8 cellular contexts compared by ENCODE assay signal in genomic region chr22:37747715-37748100, GRCh38. TPM values are rescaled to one million over a fixed set of nuclear protein-coding genes. Genes with fewer than 3 reads are reported as not detected.
A peak's percentile ranks its signal among the peaks of the same experiment; 100 is the strongest.
DNase-seq lines count a peak whose midpoint lies in the region; ATAC-seq and TF ChIP-seq lines count a peak whose summit lies in the region.

No MANE protein-coding gene starts in this region.

- DNase-seq in right atrium auricular region (ENCODE audit: low spot score) (no peak), left cardiac atrium (no peak), MCF 10A (ENCODE audit: unreplicated experiment) (no peak), uterus (no peak), NCI-H2081 (lab: John Stamatoyannopoulos, UW) (no peak), GM10248 (ENCODE audit: extremely low spot score) (no peak)

- no peaks in the 10 kb centered on the region for H3K27me3 Mint-ChIP-seq in MCF 10A (ENCODE audit: insufficient read depth, unreplicated experiment)

- H3K9me3 ChIP-seq in right atrium auricular region (no peaks in the 10 kb centered on the region), muscle layer of colon (ENCODE audit: low read length) (no peaks in the 10 kb centered on the region), uterus (no peaks in the 10 kb centered on the region)

- BruUV-seq in MCF 10A (replicated peaks; lab: Mats Ljungman, UMichigan) = TSS peak; percentile 14

- H3K4me1 ChIP-seq in right atrium auricular region (peaks cover 0 to 73% of the 10 kb centered on the region in 2 donors), muscle layer of colon (ENCODE audit: insufficient read depth, low read length) (peaks cover 84% of the 10 kb centered on the region), uterus (peaks cover 28 to 43% of the 10 kb centered on the region in 2 donors)

- no peaks in the 10 kb centered on the region for H3K9me3 Mint-ChIP-seq in MCF 10A (ENCODE audit: unreplicated experiment)

- POLR2A ChIA-PET in MCF 10A (lab: Yijun Ruan, JAX) = interaction anchor here (0.6 to 4.2 kb wide), 10 partner anchors 20 to 359 kb away, joined by 3 to 27 read pairs (median 4); partner anchors contain the start of genes GCAT, GGA1, NOL12 and PDXP
- POLR2A ChIA-PET in GM10248 (lab: Yijun Ruan, JAX) = no interaction called here

- H3K36me3 Mint-ChIP-seq in MCF 10A (ENCODE audit: insufficient read depth, unreplicated experiment) = peaks cover 18% of the 10 kb centered on the region

- ATAC-seq in left cardiac atrium = no peak
- ATAC-seq in HG03439 (IDR thresholded peaks at IDR 0.05; ENCODE audit: unreplicated experiment) = no peak

- H3K4me3 Mint-ChIP-seq in MCF 10A (ENCODE audit: unreplicated experiment) = peak overlapping the region; percentile 77

- no peaks in the 10 kb centered on the region for H3K27me3 ChIP-seq in right atrium auricular region
- no peaks in the 10 kb centered on the region for H3K27me3 ChIP-seq in muscle layer of colon (ENCODE audit: control insufficient read depth in 1 of 2, insufficient read depth in 2 of 2, low read length in 2 of 2)
- H3K27me3 ChIP-seq in uterus = no peaks in the 10 kb centered on the region

- no peak for TF ChIP-seq POLR2A in uterus (IDR thresholded peaks at IDR 0.05)

- intact Hi-C loops in left cardiac atrium (cut with DNase I) (no loop called here), MCF 10A (cut with micrococcal nuclease) (no loop called here), uterus (cut with DNase I; ENCODE audit: low total_unique reads) (no loop called here)

- H3K4me3 ChIP-seq in right atrium auricular region (peak overlapping the region; percentile 8 to 95), muscle layer of colon (ENCODE audit: low read depth in 1 of 2, low read length in 2 of 2) (peak overlapping the region; percentile 85 to 87), uterus (peak overlapping the region; percentile 74 to 97)

- H3K9ac ChIP-seq in muscle layer of colon (ENCODE audit: low read length) = peak overlapping the region; percentile 46

- H3K4me1 Mint-ChIP-seq in MCF 10A (ENCODE audit: insufficient read depth, unreplicated experiment) = peaks cover 61% of the 10 kb centered on the region

- H3K27ac Mint-ChIP-seq in MCF 10A (ENCODE audit: low read depth, unreplicated experiment) = no peak overlapping the region

- no peak for TF ChIP-seq CTCF in right atrium auricular region (IDR thresholded peaks at IDR 0.05)
- TF ChIP-seq CTCF in MCF 10A (IDR thresholded peaks at IDR 0.05; ENCODE audit: unreplicated experiment) = no peak
- TF ChIP-seq CTCF in uterus (IDR thresholded peaks at IDR 0.05) = no peak
- no peak for TF ChIP-seq CTCF in GM10248 (IDR thresholded peaks at IDR 0.05; ENCODE audit: control extremely low read depth, extremely low read depth, low read depth, missing control alignments)

- CTCF ChIA-PET in MCF 10A (lab: Yijun Ruan, JAX) = interaction anchor here (0.6 to 0.7 kb wide), 4 partner anchors 28 to 180 kb away, joined by 3 read pairs; no protein-coding TSS in a partner anchor
- CTCF ChIA-PET in GM10248 (lab: Yijun Ruan, JAX) = interaction anchor here (2.3 kb wide), 1 partner anchor 104 kb away, joined by 8 read pairs; no protein-coding TSS in a partner anchor

- H3K36me3 ChIP-seq in right atrium auricular region (no peaks in the 10 kb centered on the region), muscle layer of colon (ENCODE audit: insufficient read depth, low read length) (no peaks in the 10 kb centered on the region), uterus (no peaks in the 10 kb centered on the region)

- H3K27ac ChIP-seq in right atrium auricular region (peak overlapping the region; percentile 97), muscle layer of colon (ENCODE audit: low read depth, low read length) (peak overlapping the region; percentile 59), uterus (peak overlapping the region; percentile 95 to 96)

RNA-seq across cellular contexts. Expression of gene TRIOBP, which starts 50.9 kb away (rescaled TPM):
- total RNA-seq in right atrium auricular region (100 to 1,000 TPM; 108 to 118 TPM), left cardiac atrium (100 to 1,000 TPM in 1 of 2 donors, 10 to 100 TPM in 1; 83.5 to 118 TPM), MCF 10A (2022) (42.5 and 45.7 TPM in 2 replicates), uterus (100 to 1,000 TPM in 3 of 4 donors, 10 to 100 TPM in 1; 56.2 to 177 (median 127) TPM)
